ENCODE assay signal across 10 cellular contexts in genomic region chr2:207983654-207984053, GRCh38. TPM values are rescaled to one million over a fixed set of nuclear protein-coding genes. Genes with fewer than 3 reads are reported as not detected.
DNase-seq lines count a peak whose midpoint lies in the region; ATAC-seq, FAIRE-seq and TF ChIP-seq lines count a peak whose summit lies in the region.
"Had no signal": no experiment of that assay in that cellular context is flagged by ENCODE, and none has a peak within 500 bp of the region (broad histone marks: within the 10 kb centered on the region; RNA-seq: fewer than 3 reads in every experiment).

No MANE protein-coding gene starts in this region.

- H3K4me1 Mint-ChIP-seq in activated CD4-positive, alpha-beta T cell treated with anti-CD3 and anti-CD28 coated beads for 36 hours, result peaks cover 7% of the 10 kb centered on the region
- H3K4me1 Mint-ChIP-seq in activated T-cell treated with anti-CD3 and anti-CD28 coated beads, Interleukin-2, amount 50 U/mL, for 72 hours (ENCODE audit: low read depth), result peaks cover 15% of the 10 kb centered on the region

- H3K36me3 Mint-ChIP-seq in activated CD4-positive, alpha-beta T cell treated with anti-CD3 and anti-CD28 coated beads for 36 hours (ENCODE audit: low read depth), result peaks cover 2% of the 10 kb centered on the region
- H3K36me3 Mint-ChIP-seq in activated T-cell treated with anti-CD3 and anti-CD28 coated beads, Interleukin-2, amount 50 U/mL, for 72 hours (ENCODE audit: insufficient read depth in 2 of 2), result peaks cover 0 to 2% of the 10 kb centered on the region in 2 donors

- H3K4me3 ChIP-seq in kidney (ENCODE audit: low read length in 2 of 2) (no peak overlapping the region), gastrocnemius medialis (no peak overlapping the region)
- H3K4me3 ChIP-seq: hepatocyte had no signal

- intact Hi-C loops in activated CD4-positive, alpha-beta T cell treated with anti-CD3 and anti-CD28 coated beads for 36 hours (cut with DNase I, micrococcal nuclease), result no loop called here
- intact Hi-C loops in kidney (cut with DNase I), result no loop called here
- intact Hi-C loops in gastrocnemius medialis (cut with DNase I; ENCODE audit: low total_unique reads), result no loop called here

- POLR2A ChIA-PET in activated CD4-positive, alpha-beta T cell treated with anti-CD3 and anti-CD28 coated beads for 36 hours (lab: Charles Lee), result no interaction called here

- no peak for TF ChIP-seq POLR2A in gastrocnemius medialis (IDR thresholded peaks at IDR 0.05)

- no peak overlapping the region for H3K27ac ChIP-seq in kidney (ENCODE audit: low read depth in 2 of 2, low read length in 2 of 2)
- H3K27ac ChIP-seq in gastrocnemius medialis, result no peak overlapping the region
- H3K27ac ChIP-seq: hepatocyte had no signal

- no peaks in the 10 kb centered on the region for H3K9me3 Mint-ChIP-seq in activated CD4-positive, alpha-beta T cell treated with anti-CD3 and anti-CD28 coated beads for 36 hours (ENCODE audit: low read depth)
- H3K9me3 Mint-ChIP-seq in activated T-cell treated with anti-CD3 and anti-CD28 coated beads, Interleukin-2, amount 50 U/mL, for 72 hours, result no peaks in the 10 kb centered on the region

- ATAC-seq in GM19397 (IDR thresholded peaks at IDR 0.05; ENCODE audit: unreplicated experiment) (peak; percentile 57), HG03025 (IDR thresholded peaks at IDR 0.05; ENCODE audit: low FRiP score, unreplicated experiment) (peak; percentile 66), gastrocnemius medialis (no peak)
- ATAC-seq in activated CD4-positive, alpha-beta T cell treated with anti-CD3 and anti-CD28 coated beads for 36 hours, result no peak
- no peak for ATAC-seq in activated T-cell treated with anti-CD3 and anti-CD28 coated beads, Interleukin-2, amount 50 U/mL, for 72 hours (replicated peaks in 1 of 2)

- H3K27ac Mint-ChIP-seq in activated CD4-positive, alpha-beta T cell treated with anti-CD3 and anti-CD28 coated beads for 36 hours, result no peak overlapping the region
- H3K27ac Mint-ChIP-seq in activated T-cell treated with anti-CD3 and anti-CD28 coated beads, Interleukin-2, amount 50 U/mL, for 72 hours, result no peak overlapping the region

- in situ Hi-C loops in gastrocnemius medialis (cut with MboI; ENCODE audit: low sequenced_read_pairs in 4 of 4), result no loop called here

- no peaks in the 10 kb centered on the region for H3K4me1 ChIP-seq in kidney (ENCODE audit: control insufficient read depth in 1 of 2, insufficient read depth in 1 of 2, low read depth in 1 of 2, low read length in 2 of 2)
- no peaks in the 10 kb centered on the region for H3K4me1 ChIP-seq in gastrocnemius medialis

- H3K27me3 Mint-ChIP-seq in activated CD4-positive, alpha-beta T cell treated with anti-CD3 and anti-CD28 coated beads for 36 hours, result no peaks in the 10 kb centered on the region
- H3K27me3 Mint-ChIP-seq in activated T-cell treated with anti-CD3 and anti-CD28 coated beads, Interleukin-2, amount 50 U/mL, for 72 hours (ENCODE audit: low read depth), result no peaks in the 10 kb centered on the region

- CTCF ChIA-PET in activated CD4-positive, alpha-beta T cell treated with anti-CD3 and anti-CD28 coated beads for 36 hours (lab: Charles Lee), result no interaction called here

- DNase-seq in GF-D8 (lab: John Stamatoyannopoulos, UW) (peak; percentile 38), OCI-M1 (lab: John Stamatoyannopoulos, UW) (peak; percentile 21), kidney (no peak), gastrocnemius medialis (no peak)
- DNase-seq in activated CD4-positive, alpha-beta T cell treated with anti-CD3 and anti-CD28 coated beads for 36 hours, result no peak
- no peak for DNase-seq in activated T-cell treated with anti-CD3 and anti-CD28 coated beads, Interleukin-2, amount 50 U/mL, for 72 hours
- DNase-seq: SHP77 treated with DMSO at 0.1 percent for 48 hours had no signal

- no peaks in the 10 kb centered on the region for H3K27me3 ChIP-seq in gastrocnemius medialis
- H3K27me3 ChIP-seq: hepatocyte had no signal

- H3K9me3 ChIP-seq in kidney (ENCODE audit: control insufficient read depth in 1 of 2, low read length in 2 of 2) (no peaks in the 10 kb centered on the region), gastrocnemius medialis (no peaks in the 10 kb centered on the region)

- FAIRE-seq in kidney (lab: Jason Lieb, UNC), result no peak

- TF ChIP-seq CTCF in kidney (IDR thresholded peaks at IDR 0.05; ENCODE audit: borderline replicate concordance, extremely low read depth, insufficient read depth) (no peak), gastrocnemius medialis (IDR thresholded peaks at IDR 0.05 in 4 of 5, conservative IDR thresholded peaks at IDR 0.05 in 1 of 5) (no peak)

- H3K4me3 Mint-ChIP-seq in activated CD4-positive, alpha-beta T cell treated with anti-CD3 and anti-CD28 coated beads for 36 hours, result no peak overlapping the region
- H3K4me3 Mint-ChIP-seq in activated T-cell treated with anti-CD3 and anti-CD28 coated beads, Interleukin-2, amount 50 U/mL, for 72 hours, result no peak overlapping the region

- H3K36me3 ChIP-seq in kidney (ENCODE audit: control insufficient read depth in 1 of 2, insufficient read depth in 2 of 2, low read length in 2 of 2) (no peaks in the 10 kb centered on the region), gastrocnemius medialis (no peaks in the 10 kb centered on the region)

- no peak overlapping the region for H3K9ac ChIP-seq in kidney (ENCODE audit: low read length in 2 of 2)

RNA-seq across cellular contexts. Expression of gene PLEKHM3, which starts 41.7 kb away (rescaled TPM):
- total RNA-seq in activated CD4-positive, alpha-beta T cell treated with anti-CD3 and anti-CD28 coated beads for 36 hours, result 1 to 10 TPM; 4.5 to 5.2 TPM
- 1 to 10 TPM; 8.8 to 9.2 TPM for total RNA-seq in activated T-cell treated with anti-CD3 and anti-CD28 coated beads, Interleukin-2, amount 50 U/mL, for 72 hours
- total RNA-seq in kidney (13.5 TPM), gastrocnemius medialis (1 to 10 TPM; 5.6 to 8.8 (median 6.8) TPM)
- 4.2 TPM for polyA plus RNA-seq in kidney (ENCODE audit: insufficient read depth, low read depth, low replicate concordance)

Comparison
In these comparisons a context has a peak if more than half of its experiments do, and no peak if none do; other contexts are left out.
1. DNase-seq: peak in GF-D8 (single experiment) and OCI-M1 (single experiment); none in activated CD4-positive, alpha-beta T cell treated with anti-CD3 and anti-CD28 coated beads for 36 hours (single experiment), activated T-cell treated with anti-CD3 and anti-CD28 coated beads, Interleukin-2, amount 50 U/mL, for 72 hours (0 of 2), kidney (single experiment) and gastrocnemius medialis (0 of 2).
2. ATAC-seq: peak in GM19397 (single experiment) and HG03025 (single experiment); none in activated CD4-positive, alpha-beta T cell treated with anti-CD3 and anti-CD28 coated beads for 36 hours (single experiment), activated T-cell treated with anti-CD3 and anti-CD28 coated beads, Interleukin-2, amount 50 U/mL, for 72 hours (0 of 2) and gastrocnemius medialis (0 of 2).